ENCODE assay signal across 25 cellular contexts in the genomic region with DNA sequence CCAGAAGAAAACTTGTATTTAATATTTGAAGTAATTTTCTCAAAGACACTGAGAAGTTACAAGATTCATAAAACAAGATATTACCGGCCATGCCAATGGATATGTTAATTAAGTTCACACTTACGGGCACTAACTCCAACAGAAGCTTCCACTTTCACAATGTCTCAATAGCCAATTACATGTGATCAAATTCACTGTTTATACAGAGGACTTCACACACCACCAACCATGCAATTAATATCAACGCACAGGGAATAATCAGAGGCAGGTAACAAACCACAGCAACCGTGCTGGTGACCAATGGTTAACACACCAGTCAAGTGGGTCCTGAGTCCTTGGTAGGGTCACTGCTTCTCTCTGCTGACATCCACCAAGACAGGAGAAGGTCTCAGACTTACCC.
A peak's percentile ranks its signal among the peaks of the same experiment; 100 is the strongest.
DNase-seq lines count a peak whose midpoint lies in the region; ATAC-seq lines count a peak whose summit lies in the region.
"Had no signal": no experiment of that assay in that cellular context is flagged by ENCODE, and none has a peak within 500 bp of the region (broad histone marks: within the 10 kb centered on the region; RNA-seq: fewer than 3 reads in every experiment).

No MANE protein-coding gene starts in this region.

- peaks cover 1% of the 10 kb centered on the region for H3K36me3 Mint-ChIP-seq in memory B cell
- H3K36me3 Mint-ChIP-seq: CD4-positive, alpha-beta memory T cell; T-cell had no signal

- no peak overlapping the region for H3K4me3 Mint-ChIP-seq in memory B cell
- H3K4me3 Mint-ChIP-seq: CD4-positive, alpha-beta memory T cell; T-cell had no signal

- peaks cover 6% of the 10 kb centered on the region for H3K27me3 Mint-ChIP-seq in memory B cell
- H3K27me3 Mint-ChIP-seq: T-cell had no signal

- DNase-seq in memory B cell (ENCODE audit: low spot score in 2 of 2) (no peak), cortex of kidney (lab: John Stamatoyannopoulos, UW) (no peak), middle frontal gyrus (ENCODE audit: extremely low spot score, low spot score) (no peak)
- DNase-seq: C1 segment of cervical spinal cord; Caco-2; CD4-positive, alpha-beta memory T cell; KBM-7; MV-4-11; NCI-H1105; NCI-H1436 treated with DMSO at 0.1 percent for 48 hours; NCI-H187 treated with DMSO at 0.1 percent for 48 hours; NCI-H2171 treated with DMSO at 0.1 percent for 48 hours; NCI-H345; NCI-H510A treated with DMSO at 0.1 percent for 48 hours; NCI-H82; PC-9; Right ventricle myocardium superior; RPMI8226; T-cell had no signal

- peak; percentile 72 for ATAC-seq in GM18511 (IDR thresholded peaks at IDR 0.05; ENCODE audit: unreplicated experiment)
- ATAC-seq in GM18868 (IDR thresholded peaks at IDR 0.05; ENCODE audit: unreplicated experiment) = peak; percentile 66
- peak; percentile 56 for ATAC-seq in HG03565 (IDR thresholded peaks at IDR 0.05; ENCODE audit: unreplicated experiment)
- ATAC-seq in memory B cell (ENCODE audit: low read depth) = peak; percentile 43
- no peak for ATAC-seq in GM19397 (IDR thresholded peaks at IDR 0.05; ENCODE audit: unreplicated experiment)
- ATAC-seq in HG03342 (IDR thresholded peaks at IDR 0.05; ENCODE audit: unreplicated experiment) = no peak
- ATAC-seq: HCT116, T-cell had no signal

- peaks cover 2% of the 10 kb centered on the region for H3K9me3 Mint-ChIP-seq in memory B cell

- H3K4me1 Mint-ChIP-seq in memory B cell = peaks cover 9% of the 10 kb centered on the region
- H3K4me1 Mint-ChIP-seq: CD4-positive, alpha-beta memory T cell; T-cell had no signal

- H3K27ac Mint-ChIP-seq in memory B cell = no peak overlapping the region
- H3K27ac Mint-ChIP-seq: CD4-positive, alpha-beta memory T cell; T-cell had no signal

Comparison
In these comparisons a context has a peak if more than half of its experiments do, and no peak if none do; other contexts are left out.
1. ATAC-seq: peak in GM18511 (single experiment), GM18868 (single experiment), HG03565 (single experiment) and memory B cell (single experiment); none in GM19397 (single experiment) and HG03342 (single experiment).